Comparison of ENCODE assay signal across 7 cellular contexts in genomic region chr16:75971334-75971733, GRCh38.
"Had no signal": no experiment of that assay in that cellular context is flagged by ENCODE, and none has a peak within 500 bp of the region (broad histone marks: within the 10 kb centered on the region; RNA-seq: fewer than 3 reads in every experiment).

No MANE protein-coding gene starts in this region.

- FAIRE-seq: GM12878, GM12891, GM12892, GM18507, GM19239 had no signal

- ATAC-seq: GM12878 had no signal

- DNase-seq: GDM1, GF-D8 had no signal

- H3K4me3 ChIP-seq: GM12878 had no signal
